In genomic region chr1:69595486-69595885, GRCh38 we compare ENCODE assay signal across 17 cellular contexts. TPM values are rescaled to one million over a fixed set of nuclear protein-coding genes. Genes with fewer than 3 reads are reported as not detected.
"Had no signal": no experiment of that assay in that cellular context is flagged by ENCODE, and none has a peak within 500 bp of the region (broad histone marks: within the 10 kb centered on the region; RNA-seq: fewer than 3 reads in every experiment).

No MANE protein-coding gene starts in this region.

- DNase-seq: colonic mucosa; dermis blood vessel endothelial cell; endodermal cell; foreskin melanocyte; heart left ventricle; hippocampal formation; left ventricle myocardium inferior; lower lobe of right lung; natural killer cell; posterior cingulate gyrus; sigmoid colon; stimulated activated CD4-positive, alpha-beta T cell treated with anti-CD3 and anti-CD28 coated beads, Interleukin-12 subunit alpha, Interleukin-12 subunit beta, amount 100 ng/mL, for 4 hours; stimulated activated naive CD4-positive, alpha-beta T cell treated with Interleukin-2 at 50 U/mL for 16 hours; trophoblast cell had no signal

- ATAC-seq: heart left ventricle, lower lobe of right lung, natural killer cell had no signal

- H3K4me1 ChIP-seq: colonic mucosa, heart left ventricle, left ventricle myocardium inferior, lower lobe of right lung, right atrium auricular region, sigmoid colon had no signal

- H3K9me3 ChIP-seq: colonic mucosa, heart left ventricle, left ventricle myocardium inferior, lower lobe of right lung, right atrium auricular region, sigmoid colon had no signal

- H3K36me3 ChIP-seq: colonic mucosa, heart left ventricle, left ventricle myocardium inferior, lower lobe of right lung, right atrium auricular region, sigmoid colon had no signal

- H3K27me3 ChIP-seq: colonic mucosa, heart left ventricle, right atrium auricular region, sigmoid colon had no signal

- H3K27ac ChIP-seq: colonic mucosa, heart left ventricle, left ventricle myocardium inferior, lower lobe of right lung, right atrium auricular region, sigmoid colon, skin epidermis had no signal

- H3K4me3 ChIP-seq: colonic mucosa, heart left ventricle, left ventricle myocardium inferior, lower lobe of right lung, right atrium auricular region, sigmoid colon, skin epidermis had no signal

RNA-seq across cellular contexts. Expression of gene LRRC7, which starts 27.8 kb away (rescaled TPM):
- total RNA-seq: dermis blood vessel endothelial cell, lower lobe of right lung, natural killer cell, pulmonary artery endothelial cell had no signal
